1 cellular context compared by ENCODE assay signal in the genomic region with DNA sequence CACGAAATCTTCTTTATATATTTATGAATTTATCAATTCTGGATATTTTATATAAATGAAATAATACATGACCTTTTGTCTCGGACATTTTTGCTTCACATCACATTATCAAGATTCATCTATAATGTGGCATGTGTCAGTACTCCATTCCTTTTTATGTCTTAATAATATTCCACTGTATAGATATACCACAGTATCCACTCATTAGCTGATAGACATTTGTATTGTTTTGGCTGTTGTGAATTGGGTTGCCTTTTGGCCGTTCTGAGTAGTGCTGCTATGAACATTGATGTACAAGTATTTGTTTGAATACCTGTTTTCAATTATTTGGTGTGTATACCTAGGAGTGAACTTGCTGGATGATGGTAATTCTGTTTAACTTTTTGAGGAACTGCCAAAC.
TF ChIP-seq lines count a peak whose summit lies in the region.

No MANE protein-coding gene starts in this region.

TF ChIP-seq in SK-N-SH, 30 proteins besides CTCF, POLR2A, EP300 and RAD21 (continued from another document):
- TF ChIP-seq, protein P1, sequence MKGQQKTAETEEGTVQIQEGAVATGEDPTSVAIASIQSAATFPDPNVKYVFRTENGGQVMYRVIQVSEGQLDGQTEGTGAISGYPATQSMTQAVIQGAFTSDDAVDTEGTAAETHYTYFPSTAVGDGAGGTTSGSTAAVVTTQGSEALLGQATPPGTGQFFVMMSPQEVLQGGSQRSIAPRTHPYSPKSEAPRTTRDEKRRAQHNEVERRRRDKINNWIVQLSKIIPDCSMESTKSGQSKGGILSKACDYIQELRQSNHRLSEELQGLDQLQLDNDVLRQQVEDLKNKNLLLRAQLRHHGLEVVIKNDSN (IDR thresholded peaks at IDR 0.05; ENCODE audit: borderline replicate concordance, low read depth): no peak
- TF ChIP-seq FOXM1 (IDR thresholded peaks at IDR 0.05; ENCODE audit: low read depth): no peak
TF ChIP-seq in SK-N-SH: peak in this region for 0.
